ENCODE assay signal across 8 cellular contexts in the genomic region with DNA sequence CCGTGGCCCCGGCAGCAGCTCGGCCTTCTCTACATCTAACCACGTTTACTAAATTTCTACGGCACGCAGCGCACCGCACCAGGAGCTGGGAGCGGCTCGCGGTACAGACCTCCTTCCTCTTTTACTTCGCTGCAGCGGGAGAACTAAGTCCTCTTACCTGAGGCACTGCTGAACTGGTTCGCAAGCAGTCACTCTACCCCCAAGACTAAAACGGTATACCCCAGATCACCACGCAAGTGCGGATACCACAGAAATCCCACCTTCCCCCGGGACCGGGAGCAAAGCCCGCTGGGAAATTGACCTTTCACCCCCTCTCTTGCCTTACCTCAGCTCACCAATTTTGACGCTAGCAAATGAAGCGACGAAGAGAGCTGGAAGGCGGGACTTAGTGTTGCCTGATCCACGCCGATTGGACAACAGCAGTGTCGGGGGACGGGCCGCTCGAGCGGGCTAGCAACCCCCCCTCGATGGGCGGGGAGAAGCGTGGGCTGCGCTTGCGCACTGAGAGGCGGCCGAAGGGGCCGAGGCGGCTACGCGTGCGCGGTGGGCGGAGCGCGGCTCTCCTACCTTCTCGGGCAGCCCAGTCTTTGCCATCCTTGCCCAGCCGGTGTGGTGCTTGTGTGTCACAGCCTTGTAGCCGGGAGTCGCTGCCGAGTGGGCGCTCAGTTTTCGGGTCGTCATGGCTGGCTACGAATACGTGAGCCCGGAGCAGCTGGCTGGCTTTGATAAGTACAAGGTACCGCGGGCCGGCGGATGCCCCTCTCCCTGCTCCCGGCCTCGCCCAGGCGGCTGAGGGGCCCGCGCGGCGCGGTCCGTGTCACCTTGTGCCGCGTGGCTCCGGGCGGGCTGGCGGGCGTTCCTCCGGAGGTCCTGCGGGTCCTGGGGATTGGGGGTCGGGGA. TPM values are rescaled to one million over a fixed set of nuclear protein-coding genes. Genes with fewer than 3 reads are reported as not detected.
DNase-seq lines count a peak whose midpoint lies in the region; ATAC-seq, FAIRE-seq and TF ChIP-seq lines count a peak whose summit lies in the region.

Gene SELENOI, plus strand, starts transcription at position 590 of the 900 bp plus-strand sequence. Its CDS starts 90 bp downstream, at position 680.

- intact Hi-C loops in adrenal gland (cut with DNase I), result no loop called here
- intact Hi-C loops in cardiac septum (cut with DNase I), result loop anchor here (2.0 to 10.0 kb wide), 2 partner anchors 101 to 229 kb away; partner anchors contain the start of genes HADHA and HADHB
- intact Hi-C loops in transverse colon (cut with DNase I; ENCODE audit: low total_unique reads), result no loop called here

- H3K27ac ChIP-seq in adrenal gland (peak within 1 kb of the TSS; percentile 82 to 98 (median 93)), trophoblast cell (ENCODE audit: low read depth, low read length) (peak within 1 kb of the TSS; percentile 95), transverse colon (peak within 1 kb of the TSS; percentile 94 to 98 (median 98))

- H3K4me3 Mint-ChIP-seq in T-cell, result peak within 1 kb of the TSS; percentile 97 to 99 (median 98)

- peak within 1 kb of the TSS; percentile 57 for H3K4ac ChIP-seq in trophoblast cell (ENCODE audit: low read depth, low read length)

- peak within 1 kb of the TSS; percentile 85 for H2BK120ac ChIP-seq in trophoblast cell (ENCODE audit: insufficient read depth, low read length, poor library complexity)

- TF ChIP-seq CTCF in adrenal gland (IDR thresholded peaks at IDR 0.05) (peak in 1 of 6 experiments; percentile 10), transverse colon (IDR thresholded peaks at IDR 0.05) (no peak)

- DNase-seq in GM12891 (ENCODE audit: insufficient read length, low spot score) (peak; percentile 81), NCI-H1436 treated with DMSO at 0.1 percent for 48 hours (lab: John Stamatoyannopoulos, UW) (peak; percentile 97), T-cell (peak; percentile 96 to 100 (median 99)), adrenal gland (peak; percentile 99 to 100 (median 99)), cardiac septum (ENCODE audit: low spot score) (peak; percentile 100), trophoblast cell (peak; percentile 99 to 100), transverse colon (peak; percentile 99)

- in situ Hi-C loops in transverse colon (cut with MboI; ENCODE audit: low pct_ligation_motif_present in 1 of 4, low pct_unique_long_range_greater_than_20kb in 1 of 4, low sequenced_read_pairs in 3 of 4), result loop anchor here in 2 of 4 donors (25.0 kb wide), 2 partner anchors 109 to 384 kb away; partner anchors contain the start of genes HADHA (in 1 of the 2) and HADHB (in 1 of the 2)

- peak within 1 kb of the TSS; percentile 94 for H4K8ac ChIP-seq in trophoblast cell (ENCODE audit: low read depth, low read length)

- H2BK5ac ChIP-seq in trophoblast cell (ENCODE audit: low read depth, low read length, poor library complexity), result peak within 1 kb of the TSS; percentile 95

- FAIRE-seq in GM12891 (lab: Jason Lieb, UNC), result peak; percentile 98

- peak within 1 kb of the TSS; percentile 50 for H2AK5ac ChIP-seq in trophoblast cell (ENCODE audit: low read length)

- H3K23ac ChIP-seq in trophoblast cell (ENCODE audit: low read length), result no peak within 1 kb of the TSS

- WGBS in adrenal gland, 4 donors, result 0 to 1% (median 0%) methylated on average over 46 to 80 of the region's 80 CpGs
- no CpG with 5 or more reads among the region's 80 CpGs for WGBS in trophoblast cell (ENCODE audit: extremely low coverage, insufficient coverage, insufficient read length)
- 0% methylated on average over 7 to 48 of the region's 80 CpGs for WGBS in transverse colon (ENCODE audit: low coverage in 1 of 2), 2 donors

- no peaks in the 10 kb centered on the region for H3K27me3 Mint-ChIP-seq in T-cell

- H3K18ac ChIP-seq in trophoblast cell (ENCODE audit: low read length), result peak within 1 kb of the TSS; percentile 89

- H3K4me3 ChIP-seq in adrenal gland, result peak within 1 kb of the TSS; percentile 19 to 96 (median 59)
- H3K4me3 ChIP-seq in trophoblast cell (ENCODE audit: low read depth, low read length), result peak within 1 kb of the TSS; percentile 91
- H3K4me3 ChIP-seq in transverse colon, result peak within 1 kb of the TSS; percentile 83 to 91 (median 90)

- H4K12ac ChIP-seq in trophoblast cell (ENCODE audit: low read depth, low read length), result peak within 1 kb of the TSS; percentile 88

- H3K9me3 Mint-ChIP-seq in T-cell, result no peaks in the 10 kb centered on the region

- H3K36me3 ChIP-seq in adrenal gland (replicated peaks in 1 of 2), result no peaks in the 10 kb centered on the region
- no peaks in the 10 kb centered on the region for H3K36me3 ChIP-seq in trophoblast cell (ENCODE audit: control insufficient read depth in 1 of 2, insufficient read depth in 2 of 2, low read length in 2 of 2)
- no peaks in the 10 kb centered on the region for H3K36me3 ChIP-seq in transverse colon

- peak; percentile 91 for TF ChIP-seq POLR2A in GM12891 (IDR thresholded peaks at IDR 0.05; ENCODE audit: low read depth, low read length)
- peak; percentile 74 to 94 for TF ChIP-seq POLR2A in adrenal gland (IDR thresholded peaks at IDR 0.05)
- TF ChIP-seq POLR2A in transverse colon (IDR thresholded peaks at IDR 0.05), result peak; percentile 95

- H3K79me2 ChIP-seq in trophoblast cell (ENCODE audit: control insufficient read depth, insufficient read depth, low read length, poor library complexity), result peaks cover 6% of the 10 kb centered on the region

- H3K4me1 ChIP-seq in adrenal gland (replicated peaks in 1 of 2) (peaks cover 10 to 29% of the 10 kb centered on the region in 2 donors), trophoblast cell (ENCODE audit: control insufficient read depth in 1 of 2, insufficient read depth in 2 of 2, low read length in 2 of 2) (peaks cover 5 to 8% of the 10 kb centered on the region in 2 experiments), transverse colon (peaks cover 21 to 33% (median 23%) of the 10 kb centered on the region in 4 donors)

- peak within 1 kb of the TSS; percentile 82 for H3K4me2 ChIP-seq in trophoblast cell (ENCODE audit: low read length)

- H3K9ac ChIP-seq in trophoblast cell (ENCODE audit: low read length), result peak within 1 kb of the TSS; percentile 86

- H2AFZ ChIP-seq in trophoblast cell (ENCODE audit: insufficient read depth, low read length, poor library complexity), result peak within 1 kb of the TSS; percentile 79

- H3K9me3 ChIP-seq in adrenal gland (replicated peaks in 1 of 3) (no peaks in the 10 kb centered on the region), trophoblast cell (ENCODE audit: insufficient read depth, low read depth, low read length) (peaks cover 2% of the 10 kb centered on the region), transverse colon (no peaks in the 10 kb centered on the region)

- peak within 1 kb of the TSS; percentile 85 for H4K91ac ChIP-seq in trophoblast cell (ENCODE audit: low read depth, low read length)

- peaks cover 7% of the 10 kb centered on the region for H3K79me1 ChIP-seq in trophoblast cell (ENCODE audit: low read length)

- TF ChIP-seq EP300 in transverse colon (IDR thresholded peaks at IDR 0.05; ENCODE audit: low read depth), result no peak

- H3K4me1 Mint-ChIP-seq in T-cell, result peaks cover 40 to 46% (median 45%) of the 10 kb centered on the region in 3 donors

- CTCF ChIA-PET in T-cell (lab: Charles Lee), result interaction anchor here in 1 of 2 donors (0.5 to 1.0 kb wide), 5 partner anchors 11 to 1149 kb away, joined by 3 to 4 read pairs (median 3); partner anchors contain the start of genes ASXL2 and KIF3C

- peak within 1 kb of the TSS; percentile 98 to 99 for H3K27ac Mint-ChIP-seq in T-cell

- H2BK12ac ChIP-seq in trophoblast cell (ENCODE audit: low read length), result peak within 1 kb of the TSS; percentile 63

- no peaks in the 10 kb centered on the region for H3K27me3 ChIP-seq in adrenal gland
- H3K27me3 ChIP-seq in trophoblast cell (ENCODE audit: insufficient read depth, low read length), result no peaks in the 10 kb centered on the region
- no peaks in the 10 kb centered on the region for H3K27me3 ChIP-seq in transverse colon

- ATAC-seq in HG02840 (IDR thresholded peaks at IDR 0.05; ENCODE audit: low FRiP score, unreplicated experiment) (peak; percentile 98), T-cell (replicated peaks in 1 of 4) (peak; percentile 93 to 98 (median 96))

- peak within 1 kb of the TSS; percentile 94 for H3K14ac ChIP-seq in trophoblast cell (ENCODE audit: low read length)

- POLR2A ChIA-PET in T-cell (lab: Charles Lee), result interaction anchor here (0.5 to 1.1 kb wide), 7 partner anchors 9 to 480 kb away, joined by 3 to 8 read pairs (median 3); partner anchors contain the start of genes CENPA (in 1 of the 2), HADHA (in 1 of the 2), HADHB (in 1 of the 2) and KIF3C (in 1 of the 2)

- H3K36me3 Mint-ChIP-seq in T-cell, result peaks cover 3% of the 10 kb centered on the region

TF ChIP-seq in GM12891, 5 proteins besides CTCF, POLR2A, EP300 and RAD21:
- peak; percentile 94 for TF ChIP-seq POLR2AphosphoS5 (IDR thresholded peaks at IDR 0.05; ENCODE audit: low read depth, low read length)
- TF ChIP-seq POU2F2 (IDR thresholded peaks at IDR 0.05; ENCODE audit: low read depth, low read length), result peak; percentile 75
- TF ChIP-seq TAF1 (IDR thresholded peaks at IDR 0.05; ENCODE audit: low read depth, low read length), result peak; percentile 73
- TF ChIP-seq SPI1 (IDR thresholded peaks at IDR 0.05; ENCODE audit: low read depth, low read length), result 0 out of 2 replicates have a peak, but pooled peaks have one; percentile 16
- peak; percentile 2 for TF ChIP-seq PAX5 (IDR thresholded peaks at IDR 0.05; ENCODE audit: insufficient read depth, low read length, severe bottlenecking)

RNA-seq across cellular contexts. Expression of gene SELENOI, which starts in this region (rescaled TPM):
- 5.4 TPM for polyA plus RNA-seq in GM12891 (2012; ENCODE audit: low read depth, missing spikeins)
- total RNA-seq in T-cell (10 to 100 TPM; 18.3 to 37.1 (median 22.0) TPM), adrenal gland (10 to 100 TPM in 7 of 8 donors, 1 to 10 TPM in 1; 8.1 to 45.4 (median 18.7) TPM), cardiac septum (14.5 TPM), transverse colon (10 to 100 TPM; 12.1 to 37.4 (median 26.9) TPM)
- polyA plus RNA-seq in adrenal gland, result 10 to 100 TPM in 1 of 3 donors, 1 to 10 TPM in 2; 1.9 to 25.8 (median 3.2) TPM
- polyA plus RNA-seq in trophoblast cell (2013), result 13.7 and 14.1 TPM in 2 replicates

Comparison
In these comparisons a context has a peak if more than half of its experiments do, and no peak if none do; other contexts are left out.
1. Peak in every context shown above with its lines: DNase-seq, ATAC-seq, H3K4me3 ChIP-seq and H3K27ac ChIP-seq.